22 cellular contexts compared by ENCODE assay signal in genomic region chr12:47414511-47414910, GRCh38.
DNase-seq lines count a peak whose midpoint lies in the region; ATAC-seq and TF ChIP-seq lines count a peak whose summit lies in the region.
"Had no signal": no experiment of that assay in that cellular context is flagged by ENCODE, and none has a peak within 500 bp of the region (broad histone marks: within the 10 kb centered on the region; RNA-seq: fewer than 3 reads in every experiment).

No MANE protein-coding gene starts in this region.

- no peaks in the 10 kb centered on the region for H3K36me3 ChIP-seq in upper lobe of right lung

- H3K36me3 Mint-ChIP-seq in activated B cell treated with CpG ODN at 0.5 μM for 24 hours (ENCODE audit: low read depth): no peaks in the 10 kb centered on the region
- H3K36me3 Mint-ChIP-seq: mesothelial cell of epicardium had no signal

- no peak overlapping the region for H3K4me3 ChIP-seq in upper lobe of right lung

- intact Hi-C loops in activated B cell treated with CpG ODN at 0.5 μM for 24 hours (cut with micrococcal nuclease) (no loop called here), upper lobe of right lung (cut with DNase I) (no loop called here)

- no peak overlapping the region for H3K4me3 Mint-ChIP-seq in activated B cell treated with CpG ODN at 0.5 μM for 24 hours
- H3K4me3 Mint-ChIP-seq: dendritic cell treated with granulocyte-macrophage colony-stimulating factor and Interleukin-4, amounts not matched to agents 40 ng/mL and 50 ng/mL, for 4 days; mesothelial cell of epicardium; nephron progenitor cell; T-helper 1 cell treated with Interleukin-12 subunit alpha and Interleukin-12 subunit beta and Interleukin-4 antibody, amounts not matched to agents 30 μg/mL and 1 μg/mL, for 36 hours had no signal

- H3K27ac Mint-ChIP-seq in activated B cell treated with CpG ODN at 0.5 μM for 24 hours: no peak overlapping the region
- H3K27ac Mint-ChIP-seq: dendritic cell treated with granulocyte-macrophage colony-stimulating factor and Interleukin-4, amounts not matched to agents 40 ng/mL and 50 ng/mL, for 4 days; mesothelial cell of epicardium; nephron progenitor cell; progenitor cell of endocrine pancreas; T-helper 1 cell treated with Interleukin-12 subunit alpha and Interleukin-12 subunit beta and Interleukin-4 antibody, amounts not matched to agents 30 μg/mL and 1 μg/mL, for 36 hours had no signal

- H3K9me3 ChIP-seq in upper lobe of right lung: no peaks in the 10 kb centered on the region

- no peak overlapping the region for H3K27ac ChIP-seq in upper lobe of right lung
- H3K27ac ChIP-seq: KMS-11 had no signal

- no peaks in the 10 kb centered on the region for H3K27me3 ChIP-seq in upper lobe of right lung

- no peaks in the 10 kb centered on the region for H3K9me3 Mint-ChIP-seq in activated B cell treated with CpG ODN at 0.5 μM for 24 hours
- H3K9me3 Mint-ChIP-seq: dendritic cell treated with granulocyte-macrophage colony-stimulating factor and Interleukin-4, amounts not matched to agents 40 ng/mL and 50 ng/mL, for 4 days; nephron progenitor cell; T-helper 1 cell treated with Interleukin-12 subunit alpha and Interleukin-12 subunit beta and Interleukin-4 antibody, amounts not matched to agents 30 μg/mL and 1 μg/mL, for 36 hours had no signal

- ATAC-seq in activated B cell treated with CpG ODN at 0.5 μM for 24 hours (ENCODE audit: low read depth) (peak; percentile 40), upper lobe of right lung (no peak)
- peak; percentile 78 for ATAC-seq in stimulated activated naive CD8-positive, alpha-beta T cell treated with anti-CD3 and anti-CD28 coated beads, Interleukin-15, Interleukin-2, amounts not matched to agents 100 U/mL and 50 U/mL, for 24 hours
- ATAC-seq: left lobe of liver had no signal

- peaks cover 12% of the 10 kb centered on the region for H3K4me1 Mint-ChIP-seq in activated B cell treated with CpG ODN at 0.5 μM for 24 hours
- H3K4me1 Mint-ChIP-seq: mesothelial cell of epicardium, nephron progenitor cell had no signal

- no peak for TF ChIP-seq CTCF in activated B cell treated with CpG ODN at 0.5 μM for 24 hours (IDR thresholded peaks at IDR 0.05)
- TF ChIP-seq CTCF in upper lobe of right lung (IDR thresholded peaks at IDR 0.05): no peak

- POLR2A ChIA-PET in activated B cell treated with CpG ODN at 0.5 μM for 24 hours (lab: Charles Lee): no interaction called here

- no peaks in the 10 kb centered on the region for H3K27me3 Mint-ChIP-seq in activated B cell treated with CpG ODN at 0.5 μM for 24 hours
- H3K27me3 Mint-ChIP-seq: dendritic cell treated with granulocyte-macrophage colony-stimulating factor and Interleukin-4, amounts not matched to agents 40 ng/mL and 50 ng/mL, for 4 days; progenitor cell of endocrine pancreas had no signal

- CTCF ChIA-PET in activated B cell treated with CpG ODN at 0.5 μM for 24 hours (lab: Charles Lee): interaction anchor here (1.1 to 4.2 kb wide), 2 partner anchors 382 to 424 kb away, joined by 3 to 21 read pairs; no protein-coding TSS in a partner anchor

- H3K4me1 ChIP-seq in upper lobe of right lung: no peaks in the 10 kb centered on the region

- DNase-seq in stimulated activated CD4-positive, alpha-beta T cell treated with anti-CD3 and anti-CD28 coated beads, Interleukin-15, amount 100 ng/mL, for 24 hours: peak; percentile 54
- no peak for DNase-seq in stimulated activated CD4-positive, alpha-beta T cell treated with anti-CD3 and anti-CD28 coated beads, Interleukin-2, amount 100 ng/mL, for 48 hours
- no peak for DNase-seq in activated B cell treated with CpG ODN at 0.5 μM for 24 hours
- DNase-seq in glomerular visceral epithelial cell (ENCODE audit: extremely low spot score): peak; percentile 6
- peak; percentile 65 for DNase-seq in stimulated activated naive CD8-positive, alpha-beta T cell treated with anti-CD3 and anti-CD28 coated beads, Interleukin-15, Interleukin-2, amounts not matched to agents 100 U/mL and 50 U/mL, for 24 hours
- DNase-seq in A172 (ENCODE audit: low spot score): no peak
- DNase-seq in NOMO-1 treated with dmso at 0.1 percent for 144 hours (lab: John Stamatoyannopoulos, UW; ENCODE audit: unreplicated experiment): no peak
- no peak for DNase-seq in upper lobe of right lung
- DNase-seq: DND-41, head of caudate nucleus, NCI-H1694 treated with DMSO at 0.1 percent for 48 hours, NCI-H2171 treated with DMSO at 0.1 percent for 48 hours, NCI-H526 treated with DMSO at 0.1 percent for 48 hours, nephron progenitor cell, RPMI8226, trophoblast cell had no signal

Comparison
In these comparisons a context has a peak if more than half of its experiments do, and no peak if none do; other contexts are left out.
1. DNase-seq: peak in stimulated activated CD4-positive, alpha-beta T cell treated with anti-CD3 and anti-CD28 coated beads, Interleukin-15, amount 100 ng/mL, for 24 hours (single experiment), glomerular visceral epithelial cell (single experiment) and stimulated activated naive CD8-positive, alpha-beta T cell treated with anti-CD3 and anti-CD28 coated beads, Interleukin-15, Interleukin-2, amounts not matched to agents 100 U/mL and 50 U/mL, for 24 hours (single experiment); none in stimulated activated CD4-positive, alpha-beta T cell treated with anti-CD3 and anti-CD28 coated beads, Interleukin-2, amount 100 ng/mL, for 48 hours (0 of 2), activated B cell treated with CpG ODN at 0.5 μM for 24 hours (single experiment), A172 (single experiment), NOMO-1 treated with dmso at 0.1 percent for 144 hours (single experiment) and upper lobe of right lung (single experiment).